In genomic region chr7:76358478-76359110, GRCh38 we compare ENCODE assay signal across 8 cellular contexts. TPM values are rescaled to one million over a fixed set of nuclear protein-coding genes. Genes with fewer than 3 reads are reported as not detected.
DNase-seq lines count a peak whose midpoint lies in the region; ATAC-seq, FAIRE-seq and TF ChIP-seq lines count a peak whose summit lies in the region.

Gene YWHAG, minus strand, starts transcription at chr7:76358991. Its CDS starts 183 bp downstream, at chr7:76358808.

- no peaks in the 10 kb centered on the region for H3K9me3 Mint-ChIP-seq in CD8-positive, alpha-beta memory T cell

- H3K27me3 Mint-ChIP-seq in CD8-positive, alpha-beta memory T cell, result peaks cover 0 to 2% of the 10 kb centered on the region in 2 donors

- TF ChIP-seq POLR2A in endothelial cell of umbilical vein (IDR thresholded peaks at IDR 0.05; ENCODE audit: low read depth, low read length), result peak; percentile 98

- ATAC-seq in GM19397 (IDR thresholded peaks at IDR 0.05; ENCODE audit: unreplicated experiment) (peak; percentile 74), HG03558 (IDR thresholded peaks at IDR 0.05; ENCODE audit: extremely low read depth, unreplicated experiment) (peak; percentile 43)

- no TSS peak for BruUV-seq in endothelial cell of umbilical vein (replicated peaks; lab: Mats Ljungman, UMichigan)

- H3K36me3 Mint-ChIP-seq in CD8-positive, alpha-beta memory T cell, result peaks cover 9 to 30% (median 10%) of the 10 kb centered on the region in 3 donors

- H3K9me1 ChIP-seq in endothelial cell of umbilical vein (replicated peaks; ENCODE audit: control insufficient read depth, extremely low read depth, insufficient read depth, low read length), result no peaks in the 10 kb centered on the region

- peaks cover 52% of the 10 kb centered on the region for H3K79me2 ChIP-seq in endothelial cell of umbilical vein (ENCODE audit: control insufficient read depth, insufficient read depth, low read length)

- H3K4me1 Mint-ChIP-seq in CD8-positive, alpha-beta memory T cell, result peaks cover 35 to 43% (median 40%) of the 10 kb centered on the region in 3 donors

- peak within 1 kb of the TSS; percentile 91 to 99 (median 95) for H3K4me3 Mint-ChIP-seq in CD8-positive, alpha-beta memory T cell

- CTCF ChIA-PET in CD8-positive, alpha-beta memory T cell (lab: Charles Lee), result interaction anchor here (0.6 to 3.2 kb wide), 5 partner anchors 30 to 180 kb away, joined by 3 to 20 read pairs (median 12); no protein-coding TSS in a partner anchor
- CTCF ChIA-PET in endothelial cell of umbilical vein (lab: Charles Lee), result interaction anchor here (1.1 to 2.5 kb wide), 8 partner anchors 11 to 180 kb away, joined by 3 to 9 read pairs (median 4); no protein-coding TSS in a partner anchor

- POLR2A ChIA-PET in CD8-positive, alpha-beta memory T cell (lab: Charles Lee), result interaction anchor here (0.7 to 2.7 kb wide), 5 partner anchors 8 to 311 kb away, joined by 3 to 62 read pairs (median 5); partner anchors contain the start of genes MDH2 and STYXL1
- POLR2A ChIA-PET in endothelial cell of umbilical vein (lab: Charles Lee), result interaction anchor here (0.8 to 1.9 kb wide), 4 partner anchors 32 to 67 kb away, joined by 4 to 11 read pairs (median 6); no protein-coding TSS in a partner anchor

- no peak for TF ChIP-seq CTCF in endothelial cell of umbilical vein (IDR thresholded peaks at IDR 0.05; ENCODE audit: extremely low read depth in 1 of 2, insufficient read depth in 1 of 2, low read depth in 1 of 2, low read length in 2 of 2)

- H3K27ac Mint-ChIP-seq in CD8-positive, alpha-beta memory T cell, result peak within 1 kb of the TSS; percentile 95 to 99 (median 97)

- no peaks in the 10 kb centered on the region for H3K36me3 ChIP-seq in CD8-positive, alpha-beta memory T cell (ENCODE audit: insufficient read depth, low read length)
- peaks cover 0 to 5% of the 10 kb centered on the region in 2 experiments for H3K36me3 ChIP-seq in endothelial cell of umbilical vein (ENCODE audit: control insufficient read depth in 2 of 2, extremely low read depth in 1 of 2, insufficient read depth in 2 of 2, low read length in 2 of 2)

- H3K4me3 ChIP-seq in CD8-positive, alpha-beta memory T cell (ENCODE audit: low read length), result peak within 1 kb of the TSS; percentile 71
- H3K4me3 ChIP-seq in endothelial cell of umbilical vein (replicated peaks in 1 of 3; ENCODE audit: insufficient read depth in 1 of 3, low read depth in 1 of 3, low read length in 3 of 3), result peak within 1 kb of the TSS; percentile 91 to 100 (median 100)
- H3K4me3 ChIP-seq in mononuclear cell (ENCODE audit: low read length), result peak within 1 kb of the TSS; percentile 99

- peak within 1 kb of the TSS; percentile 96 for H3K4me2 ChIP-seq in endothelial cell of umbilical vein (ENCODE audit: insufficient read depth, low read length)

- H4K20me1 ChIP-seq in endothelial cell of umbilical vein (replicated peaks; ENCODE audit: control insufficient read depth, extremely low read depth, insufficient read depth, low read length), result peaks cover 23% of the 10 kb centered on the region

- DNase-seq in CD8-positive, alpha-beta memory T cell, result peak; percentile 79 to 92 (median 87)
- DNase-seq in NOMO-1 treated with dmso at 0.1 percent for 144 hours (lab: John Stamatoyannopoulos, UW; ENCODE audit: unreplicated experiment) (peak; percentile 100), endothelial cell of umbilical vein (ENCODE audit: low read depth, low spot score) (peak; percentile 88)
- peak; percentile 84 for DNase-seq in activated CD8-positive, alpha-beta memory T cell treated with anti-CD3 and anti-CD28 coated beads, Interleukin-2, amount 50 U/mL, for 4 hours
- DNase-seq in stimulated activated CD8-positive, alpha-beta memory T cell treated with anti-CD3 and anti-CD28 coated beads, Interleukin-4, amount 100 ng/mL, for 24 hours (ENCODE audit: low read depth), result peak; percentile 80

- H3K4me1 ChIP-seq in CD8-positive, alpha-beta memory T cell (ENCODE audit: insufficient read depth, low read length), result peaks cover 35% of the 10 kb centered on the region
- H3K4me1 ChIP-seq in endothelial cell of umbilical vein (ENCODE audit: control insufficient read depth, extremely low read depth, insufficient read depth, low read length) (peaks cover 27% of the 10 kb centered on the region), mononuclear cell (ENCODE audit: insufficient read depth, low read length) (peaks cover 56% of the 10 kb centered on the region)

- dilution Hi-C loops in endothelial cell of umbilical vein (cut with MboI; ENCODE audit: extremely low pct_ligation_motif_present, low sequenced_read_pairs), result no loop called here

- H2AFZ ChIP-seq in endothelial cell of umbilical vein (ENCODE audit: low read depth, low read length), result peak within 1 kb of the TSS; percentile 75

- H3K27ac ChIP-seq in CD8-positive, alpha-beta memory T cell (ENCODE audit: low read depth, low read length), result peak within 1 kb of the TSS; percentile 88
- peak within 1 kb of the TSS; percentile 92 for H3K27ac ChIP-seq in endothelial cell of umbilical vein (ENCODE audit: insufficient read depth, low read depth, low read length)

- H3K9ac ChIP-seq in endothelial cell of umbilical vein (replicated peaks; ENCODE audit: extremely low read depth, insufficient read depth, low read length), result peak within 1 kb of the TSS; percentile 96

- H3K9me3 ChIP-seq in CD8-positive, alpha-beta memory T cell (ENCODE audit: low read length), result no peaks in the 10 kb centered on the region
- H3K9me3 ChIP-seq in endothelial cell of umbilical vein (replicated peaks; ENCODE audit: control insufficient read depth, insufficient read depth, low read length) (no peaks in the 10 kb centered on the region), mononuclear cell (ENCODE audit: low read depth, low read length) (no peaks in the 10 kb centered on the region)

- FAIRE-seq in endothelial cell of umbilical vein (lab: Jason Lieb, UNC), result peak; percentile 62

- intact Hi-C loops in endothelial cell of umbilical vein (cut with micrococcal nuclease), result loop anchor here (1.0 to 2.0 kb wide), 7 partner anchors 34 to 180 kb away; no protein-coding TSS in a partner anchor

- no peaks in the 10 kb centered on the region for H3K27me3 ChIP-seq in CD8-positive, alpha-beta memory T cell (ENCODE audit: insufficient read depth, low read length, poor library complexity, severe bottlenecking)
- H3K27me3 ChIP-seq in endothelial cell of umbilical vein (ENCODE audit: control insufficient read depth in 2 of 2, insufficient read depth in 2 of 2, low read length in 2 of 2) (no peaks in the 10 kb centered on the region), mononuclear cell (ENCODE audit: insufficient read depth, low read length) (no peaks in the 10 kb centered on the region)

TF ChIP-seq in endothelial cell of umbilical vein, 7 proteins besides CTCF, POLR2A, EP300 and RAD21:
- no peak for TF ChIP-seq FOS (IDR thresholded peaks at IDR 0.05; ENCODE audit: borderline replicate concordance, insufficient read depth, low read length)
- TF ChIP-seq MAX (IDR thresholded peaks at IDR 0.05; ENCODE audit: insufficient read depth, insufficient read length), result peak; percentile 21
- TF ChIP-seq POLR2AphosphoS5 (IDR thresholded peaks at IDR 0.05; ENCODE audit: insufficient read depth, low read depth, low read length), result peak; percentile 99

RNA-seq across cellular contexts. Expression of gene YWHAG, which starts in this region (rescaled TPM):
- 100 to 1,000 TPM; 149 to 151 TPM for total RNA-seq in CD8-positive, alpha-beta memory T cell
- 2.1 TPM for polyA plus RNA-seq in CD8-positive, alpha-beta memory T cell
- total RNA-seq in endothelial cell of umbilical vein, result 199 and 205 TPM in 2 replicates
- 41.3 and 55.6 TPM in 2 replicates for polyA plus RNA-seq in endothelial cell of umbilical vein
- polyA plus RNA-seq in endothelial cell of umbilical vein (2011; cell fraction: cytosol; rRNA removed), result 62.4 and 66.2 TPM in 2 replicates
- polyA plus RNA-seq in endothelial cell of umbilical vein (2011; cell fraction: nucleus; rRNA removed), result 38.7 and 46.1 TPM in 2 replicates
- 145 and 187 TPM in 2 replicates for polyA plus RNA-seq in endothelial cell of umbilical vein (2012)
- polyA minus RNA-seq in endothelial cell of umbilical vein, result 94.8 and 112 TPM in 2 replicates
- polyA minus RNA-seq in endothelial cell of umbilical vein (2011; cell fraction: cytosol; rRNA and poly(A)+ RNA removed), result 82.6 TPM
- 34.6 and 36.4 TPM in 2 replicates for polyA minus RNA-seq in endothelial cell of umbilical vein (2011; cell fraction: nucleus; rRNA and poly(A)+ RNA removed)
- 23.5 TPM for total RNA-seq in mononuclear cell

Comparison
In these comparisons a context has a peak if more than half of its experiments do, and no peak if none do; other contexts are left out.
1. Peak in every context shown above with its lines: DNase-seq, ATAC-seq, H3K4me3 ChIP-seq and H3K27ac ChIP-seq.
2. RNA of gene YWHAG (polyA plus RNA-seq): 38.7 to 187 TPM in endothelial cell of umbilical vein; 2.1 TPM in CD8-positive, alpha-beta memory T cell (single experiment); every median in the first group is over 10 times any median in the second.